ENCODE assay signal across 15 cellular contexts in genomic region chr5:166845044-166845443, GRCh38.
DNase-seq lines count a peak whose midpoint lies in the region; ATAC-seq, FAIRE-seq and TF ChIP-seq lines count a peak whose summit lies in the region.
"Had no signal": no experiment of that assay in that cellular context is flagged by ENCODE, and none has a peak within 500 bp of the region (broad histone marks: within the 10 kb centered on the region; RNA-seq: fewer than 3 reads in every experiment).

No MANE protein-coding gene starts in this region.

- no peak for TF ChIP-seq CTCF in progenitor cell of endocrine pancreas (IDR thresholded peaks at IDR 0.05; ENCODE audit: unreplicated experiment)
- no peak for TF ChIP-seq CTCF in foreskin keratinocyte (conservative IDR thresholded peaks at IDR 0.05)

- H3K27me3 Mint-ChIP-seq in progenitor cell of endocrine pancreas: peaks cover 7% of the 10 kb centered on the region
- H3K27me3 Mint-ChIP-seq: activated CD4-positive, alpha-beta T cell treated with anti-CD3 and anti-CD28 coated beads, Interleukin-2, amount 10 ng/mL, durations not matched to agents 7 days and 5 days; stimulated activated naive CD8-positive, alpha-beta T cell treated with anti-CD3 and anti-CD28 coated beads, Interleukin-15, Interleukin-2, amounts not matched to agents 100 ng/mL and 50 ng/mL, for 24 hours had no signal

- H3K4me3 Mint-ChIP-seq in progenitor cell of endocrine pancreas (ENCODE audit: low read depth): no peak overlapping the region
- H3K4me3 Mint-ChIP-seq: activated CD4-positive, alpha-beta T cell treated with anti-CD3 and anti-CD28 coated beads, Interleukin-2, amount 10 ng/mL, durations not matched to agents 7 days and 5 days; stimulated activated naive CD8-positive, alpha-beta T cell treated with anti-CD3 and anti-CD28 coated beads, Interleukin-15, Interleukin-2, amounts not matched to agents 100 ng/mL and 50 ng/mL, for 24 hours had no signal

- no peak for FAIRE-seq in H54 (lab: Jason Lieb, UNC)
- FAIRE-seq: colon, pancreas had no signal

- H3K27ac ChIP-seq in foreskin keratinocyte: no peak overlapping the region
- H3K27ac ChIP-seq: pancreas had no signal

- H3K27ac Mint-ChIP-seq in progenitor cell of endocrine pancreas: no peak overlapping the region
- H3K27ac Mint-ChIP-seq: activated CD4-positive, alpha-beta T cell treated with anti-CD3 and anti-CD28 coated beads, Interleukin-2, amount 10 ng/mL, durations not matched to agents 7 days and 5 days; stimulated activated naive CD8-positive, alpha-beta T cell treated with anti-CD3 and anti-CD28 coated beads, Interleukin-15, Interleukin-2, amounts not matched to agents 100 ng/mL and 50 ng/mL, for 24 hours had no signal

- no peak for TF ChIP-seq POLR2A in H54 (IDR thresholded peaks at IDR 0.05; ENCODE audit: low read depth, low read length)

- H3K27me3 ChIP-seq in foreskin keratinocyte: no peaks in the 10 kb centered on the region
- H3K27me3 ChIP-seq: pancreas had no signal

- DNase-seq in H54 (ENCODE audit: insufficient read length, low spot score): peak; percentile 6
- DNase-seq in NAMALWA (ENCODE audit: low spot score): peak; percentile 9
- DNase-seq in dermis blood vessel endothelial cell: peak; percentile 1
- peak; percentile 30 for DNase-seq in progenitor cell of endocrine pancreas (ENCODE audit: low spot score, unreplicated experiment)
- no peak for DNase-seq in foreskin keratinocyte
- DNase-seq in NCI-H1417 treated with DMSO at 0.1 percent for 48 hours (lab: John Stamatoyannopoulos, UW): no peak
- DNase-seq: activated CD4-positive, alpha-beta T cell treated with anti-CD3 and anti-CD28 coated beads, Interleukin-2, amount 10 ng/mL, durations not matched to agents 7 days and 5 days; activated naive CD4-positive, alpha-beta T cell; COR-L47; NCI-H1048; NCI-H526; pancreas had no signal

- H3K4me1 Mint-ChIP-seq in progenitor cell of endocrine pancreas (ENCODE audit: low read depth): no peaks in the 10 kb centered on the region
- H3K4me1 Mint-ChIP-seq: activated CD4-positive, alpha-beta T cell treated with anti-CD3 and anti-CD28 coated beads, Interleukin-2, amount 10 ng/mL, durations not matched to agents 7 days and 5 days had no signal

- no peaks in the 10 kb centered on the region for H3K4me1 ChIP-seq in foreskin keratinocyte
- H3K4me1 ChIP-seq: pancreas had no signal

- H3K36me3 Mint-ChIP-seq in progenitor cell of endocrine pancreas (ENCODE audit: insufficient read depth): no peaks in the 10 kb centered on the region

- H3K9me3 Mint-ChIP-seq in progenitor cell of endocrine pancreas (ENCODE audit: low read depth): no peaks in the 10 kb centered on the region

- ATAC-seq in foreskin keratinocyte (no peak), HG02938 (IDR thresholded peaks at IDR 0.05; ENCODE audit: unreplicated experiment) (no peak)
- ATAC-seq: pancreas had no signal

Comparison
In these comparisons a context has a peak if more than half of its experiments do, and no peak if none do; other contexts are left out.
1. DNase-seq: peak in H54 (single experiment), NAMALWA (single experiment), dermis blood vessel endothelial cell (single experiment) and progenitor cell of endocrine pancreas (single experiment); none in foreskin keratinocyte (0 of 2) and NCI-H1417 treated with DMSO at 0.1 percent for 48 hours (single experiment).